Comparison of ENCODE assay signal across 2 cellular contexts in genomic region chr16:75151798-75152197, GRCh38.
A peak's percentile ranks its signal among the peaks of the same experiment; 100 is the strongest.
TF ChIP-seq lines count a peak whose summit lies in the region.

No MANE protein-coding gene starts in this region.

TF ChIP-seq in HepG2, 621 proteins besides CTCF, POLR2A, EP300 and RAD21:
- TF ChIP-seq MBD4 (IDR thresholded peaks at IDR 0.05; ENCODE audit: borderline replicate concordance, low read length): no peak
- TF ChIP-seq ZNF589 (CRISPR knock-in tag; conservative IDR thresholded peaks at IDR 0.05): no peak
- peak in 1 of 2 experiments; percentile 62; a peak in 3 of 4 replicates for TF ChIP-seq MAFK (conservative IDR thresholded peaks at IDR 0.05 in 1 of 2, IDR thresholded peaks at IDR 0.05 in 1 of 2; ENCODE audit: low read length in 2 of 2)
- 0 out of 2 replicates have a peak, but pooled peaks have one; percentile 24 for TF ChIP-seq CHD4 (IDR thresholded peaks at IDR 0.05; ENCODE audit: borderline replicate concordance, low read length)
- TF ChIP-seq ZFP1 (CRISPR knock-in tag; IDR thresholded peaks at IDR 0.05): peak; percentile 99

TF ChIP-seq in K562, 482 proteins besides CTCF, POLR2A, EP300 and RAD21:
- TF ChIP-seq ZNF316 (IDR thresholded peaks at IDR 0.05) (peak; percentile 84), CBX3 (IDR thresholded peaks at IDR 0.05; ENCODE audit: borderline replicate concordance in 1 of 2, low read length in 2 of 2) (peak in 1 of 2 experiments; percentile 25; a peak in 1 of 3 replicates), TBL1XR1 (IDR thresholded peaks at IDR 0.05; ENCODE audit: low read length in 2 of 2) (no peak), MECOM (CRISPR knock-in tag; IDR thresholded peaks at IDR 0.05) (no peak), SIRT6 (IDR thresholded peaks at IDR 0.05; ENCODE audit: low read depth, low read length) (no peak), ILK (tag; IDR thresholded peaks at IDR 0.05; ENCODE audit: borderline replicate concordance, low read depth) (no peak), PHB2 (IDR thresholded peaks at IDR 0.05; ENCODE audit: low read depth) (no peak), ZNF518B (CRISPR knock-in tag; IDR thresholded peaks at IDR 0.05) (no peak), ZNF280A (IDR thresholded peaks at IDR 0.05; ENCODE audit: low read depth, partially characterized antibody) (peak; percentile 18), TRIM24 (IDR thresholded peaks at IDR 0.05) (peak in 1 of 2 experiments; percentile 32; a peak in 2 of 4 replicates), ARNT (IDR thresholded peaks at IDR 0.05) (0 out of 4 replicates have a peak, but pooled peaks of 1 of the 2 experiments have one; percentile 44), ATF4 (CRISPR knock-in tag; IDR thresholded peaks at IDR 0.05) (no peak), SRF (CRISPR knock-in tag; IDR thresholded peaks at IDR 0.05) (no peak), C11orf30 (IDR thresholded peaks at IDR 0.05; ENCODE audit: low read depth) (peak; percentile 60; the same call in 1 of the 2 replicates), BRF2 (IDR thresholded peaks at IDR 0.05; ENCODE audit: borderline replicate concordance, insufficient read depth, insufficient read length) (no peak), ZFP1 (CRISPR knock-in tag; IDR thresholded peaks at IDR 0.05) (peak; percentile 88), CREB1 (IDR thresholded peaks at IDR 0.05) (no peak), CREB1 (CRISPR knock-in tag; IDR thresholded peaks at IDR 0.05) (no peak), TRIM28 (IDR thresholded peaks at IDR 0.05) (0 out of 2 replicates have a peak, but pooled peaks have one; percentile 66)
- TF ChIP-seq, protein P1, sequence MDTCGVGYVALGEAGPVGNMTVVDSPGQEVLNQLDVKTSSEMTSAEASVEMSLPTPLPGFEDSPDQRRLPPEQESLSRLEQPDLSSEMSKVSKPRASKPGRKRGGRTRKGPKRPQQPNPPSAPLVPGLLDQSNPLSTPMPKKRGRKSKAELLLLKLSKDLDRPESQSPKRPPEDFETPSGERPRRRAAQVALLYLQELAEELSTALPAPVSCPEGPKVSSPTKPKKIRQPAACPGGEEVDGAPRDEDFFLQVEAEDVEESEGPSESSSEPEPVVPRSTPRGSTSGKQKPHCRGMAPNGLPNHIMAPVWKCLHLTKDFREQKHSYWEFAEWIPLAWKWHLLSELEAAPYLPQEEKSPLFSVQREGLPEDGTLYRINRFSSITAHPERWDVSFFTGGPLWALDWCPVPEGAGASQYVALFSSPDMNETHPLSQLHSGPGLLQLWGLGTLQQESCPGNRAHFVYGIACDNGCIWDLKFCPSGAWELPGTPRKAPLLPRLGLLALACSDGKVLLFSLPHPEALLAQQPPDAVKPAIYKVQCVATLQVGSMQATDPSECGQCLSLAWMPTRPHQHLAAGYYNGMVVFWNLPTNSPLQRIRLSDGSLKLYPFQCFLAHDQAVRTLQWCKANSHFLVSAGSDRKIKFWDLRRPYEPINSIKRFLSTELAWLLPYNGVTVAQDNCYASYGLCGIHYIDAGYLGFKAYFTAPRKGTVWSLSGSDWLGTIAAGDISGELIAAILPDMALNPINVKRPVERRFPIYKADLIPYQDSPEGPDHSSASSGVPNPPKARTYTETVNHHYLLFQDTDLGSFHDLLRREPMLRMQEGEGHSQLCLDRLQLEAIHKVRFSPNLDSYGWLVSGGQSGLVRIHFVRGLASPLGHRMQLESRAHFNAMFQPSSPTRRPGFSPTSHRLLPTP (IDR thresholded peaks at IDR 0.05; ENCODE audit: borderline replicate concordance, extremely low read depth, insufficient read length): no peak
TF ChIP-seq in K562: peak in this region for 8.
